ENCODE assay signal across 1 cellular context in the genomic region with DNA sequence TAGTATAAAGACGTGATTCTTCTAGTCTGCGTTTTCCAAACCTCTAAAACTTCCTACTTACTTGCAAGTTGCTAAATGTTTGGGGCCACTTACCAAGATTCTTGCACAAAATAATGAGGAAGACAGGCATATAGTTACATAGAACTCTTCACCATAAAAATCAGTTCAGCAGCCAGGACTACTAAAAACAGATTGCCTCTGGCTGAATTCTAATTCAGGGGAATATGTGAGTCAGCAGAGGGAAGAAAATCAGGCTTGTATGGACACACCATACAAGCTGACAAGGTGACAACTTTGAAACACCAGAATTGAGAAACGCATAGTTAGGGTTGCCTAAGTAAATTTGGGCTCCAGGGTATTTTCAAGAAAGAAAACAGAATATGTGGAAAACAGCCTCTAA.
TF ChIP-seq lines count a peak whose summit lies in the region.

No MANE protein-coding gene starts in this region.

TF ChIP-seq in SK-N-SH treated with all-trans-retinoic acid at 6 μM for 48 hours, 23 proteins besides CTCF, POLR2A, EP300 and RAD21 (continued from another document):
- TF ChIP-seq, protein P1, sequence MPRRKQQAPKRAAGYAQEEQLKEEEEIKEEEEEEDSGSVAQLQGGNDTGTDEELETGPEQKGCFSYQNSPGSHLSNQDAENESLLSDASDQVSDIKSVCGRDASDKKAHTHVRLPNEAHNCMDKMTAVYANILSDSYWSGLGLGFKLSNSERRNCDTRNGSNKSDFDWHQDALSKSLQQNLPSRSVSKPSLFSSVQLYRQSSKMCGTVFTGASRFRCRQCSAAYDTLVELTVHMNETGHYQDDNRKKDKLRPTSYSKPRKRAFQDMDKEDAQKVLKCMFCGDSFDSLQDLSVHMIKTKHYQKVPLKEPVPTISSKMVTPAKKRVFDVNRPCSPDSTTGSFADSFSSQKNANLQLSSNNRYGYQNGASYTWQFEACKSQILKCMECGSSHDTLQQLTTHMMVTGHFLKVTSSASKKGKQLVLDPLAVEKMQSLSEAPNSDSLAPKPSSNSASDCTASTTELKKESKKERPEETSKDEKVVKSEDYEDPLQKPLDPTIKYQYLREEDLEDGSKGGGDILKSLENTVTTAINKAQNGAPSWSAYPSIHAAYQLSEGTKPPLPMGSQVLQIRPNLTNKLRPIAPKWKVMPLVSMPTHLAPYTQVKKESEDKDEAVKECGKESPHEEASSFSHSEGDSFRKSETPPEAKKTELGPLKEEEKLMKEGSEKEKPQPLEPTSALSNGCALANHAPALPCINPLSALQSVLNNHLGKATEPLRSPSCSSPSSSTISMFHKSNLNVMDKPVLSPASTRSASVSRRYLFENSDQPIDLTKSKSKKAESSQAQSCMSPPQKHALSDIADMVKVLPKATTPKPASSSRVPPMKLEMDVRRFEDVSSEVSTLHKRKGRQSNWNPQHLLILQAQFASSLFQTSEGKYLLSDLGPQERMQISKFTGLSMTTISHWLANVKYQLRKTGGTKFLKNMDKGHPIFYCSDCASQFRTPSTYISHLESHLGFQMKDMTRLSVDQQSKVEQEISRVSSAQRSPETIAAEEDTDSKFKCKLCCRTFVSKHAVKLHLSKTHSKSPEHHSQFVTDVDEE (CRISPR knock-in tag; IDR thresholded peaks at IDR 0.05) = no peak
